24 cellular contexts compared by ENCODE assay signal in the genomic region with DNA sequence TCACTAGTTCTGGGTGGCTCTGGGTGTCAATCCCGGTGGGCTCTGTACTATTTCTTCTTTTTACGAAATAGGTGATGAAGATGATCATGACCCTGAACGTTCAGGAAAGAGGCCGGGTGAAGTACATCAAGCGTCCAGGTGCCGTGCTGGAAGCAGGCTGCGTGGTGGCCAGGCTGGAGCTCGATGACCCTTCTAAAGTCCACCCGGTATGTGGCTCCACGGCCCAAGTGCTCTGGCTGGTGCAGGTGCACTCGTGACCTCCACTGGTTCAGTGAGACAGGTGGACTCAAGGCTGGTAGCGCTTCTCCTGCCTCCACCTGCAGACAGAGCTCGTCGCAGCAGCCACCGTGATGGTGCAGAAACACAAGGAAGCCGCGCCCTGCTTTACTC.
"Had no signal": no experiment of that assay in that cellular context is flagged by ENCODE, and none has a peak within 500 bp of the region (broad histone marks: within the 10 kb centered on the region; RNA-seq: fewer than 3 reads in every experiment).

No MANE protein-coding gene starts in this region.

- DNase-seq: activated CD4-positive, alpha-beta T cell treated with anti-CD3 and anti-CD28 coated beads for 36 hours; activated CD4-positive, alpha-beta T cell treated with anti-CD3 and anti-CD28 coated beads, Interleukin-2, amount 50 U/mL, for 1 hour; activated CD4-positive, CD25-positive, alpha-beta regulatory T cell; activated CD8-positive, alpha-beta memory T cell treated with anti-CD3 and anti-CD28 coated beads, Interleukin-2, amount 50 U/mL, for 4 hours; activated CD8-positive, alpha-beta T cell treated with anti-CD3 and anti-CD28 coated beads for 36 hours; activated gamma-delta T cell treated with Interleukin-2 at 50 U/mL for 16 hours; activated naive CD4-positive, alpha-beta T cell treated with anti-CD3 and anti-CD28 coated beads, Interleukin-2, amount 50 U/mL, for 16 hours; activated naive CD8-positive, alpha-beta T cell treated with anti-CD3 and anti-CD28 coated beads, Interleukin-2, amount 10 ng/mL, durations not matched to agents 7 days and 5 days; activated T-cell treated with anti-CD3 and anti-CD28 coated beads, Interleukin-2, amount 50 U/mL, for 72 hours; adrenal gland; anterior cingulate cortex; caudate nucleus; NCI-H1092 treated with DMSO at 0.1 percent for 48 hours; NCI-H1417 treated with DMSO at 0.1 percent for 48 hours; NCI-H1694; NCI-H2029; NCI-H2107; NCI-H446; NCI-H524; PC-9; T-helper 1 cell had no signal

- H3K4me3 ChIP-seq: adrenal gland, PC-9, SK-N-MC had no signal

- H3K27ac ChIP-seq: adrenal gland, KMS-11, PC-9, SK-N-MC, VCaP had no signal

- H3K27me3 ChIP-seq: adrenal gland had no signal

- H3K9me3 ChIP-seq: adrenal gland had no signal

- H3K9ac ChIP-seq: KMS-11 had no signal

- ATAC-seq: activated CD4-positive, alpha-beta T cell treated with anti-CD3 and anti-CD28 coated beads for 36 hours; activated CD8-positive, alpha-beta T cell treated with anti-CD3 and anti-CD28 coated beads for 36 hours; activated T-cell treated with anti-CD3 and anti-CD28 coated beads, Interleukin-2, amount 50 U/mL, for 72 hours had no signal

- H3K4me1 ChIP-seq: adrenal gland had no signal
